Comparison of ENCODE assay signal across 8 cellular contexts in the genomic region with DNA sequence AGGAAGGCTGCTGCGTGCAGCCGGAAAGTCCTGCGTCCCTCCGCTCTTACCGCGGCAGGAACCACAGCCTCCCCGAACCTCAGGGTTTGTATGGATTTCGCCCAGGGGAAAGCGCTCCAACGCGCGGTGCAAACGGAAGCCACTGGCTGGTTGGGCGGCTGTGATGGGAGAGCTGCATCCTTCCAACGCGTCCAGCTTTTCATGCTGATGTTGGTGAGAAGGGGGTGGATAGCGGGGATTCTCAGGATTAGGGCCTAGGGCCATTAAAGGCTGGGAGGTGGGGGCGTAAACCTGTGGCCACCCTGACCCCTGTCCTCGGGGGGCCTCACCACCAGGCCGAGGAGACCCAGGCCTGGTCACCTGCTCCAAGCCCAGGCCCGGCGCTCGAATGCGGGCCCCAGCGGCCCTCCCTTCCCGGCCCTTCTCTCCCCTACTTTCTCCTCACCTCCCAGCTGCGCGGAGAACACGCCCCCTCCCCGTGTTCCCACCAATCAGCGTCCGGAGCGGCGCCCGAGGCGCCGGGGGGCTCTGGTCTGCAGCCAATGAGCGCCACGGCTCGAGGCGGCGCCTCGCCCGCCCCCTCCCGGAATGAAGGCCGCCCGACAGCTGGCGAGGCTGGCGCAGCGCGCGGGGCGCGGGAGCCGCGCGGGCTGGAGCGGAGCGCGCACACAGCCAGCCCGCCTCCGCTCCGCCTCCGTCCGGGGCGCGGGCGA. TPM values are rescaled to one million over a fixed set of nuclear protein-coding genes. Genes with fewer than 3 reads are reported as not detected.
DNase-seq lines count a peak whose midpoint lies in the region; ATAC-seq and TF ChIP-seq lines count a peak whose summit lies in the region.

No MANE protein-coding gene starts in this region.

- H3K4me1 ChIP-seq in lung (ENCODE audit: control insufficient read depth in 2 of 2, insufficient read depth in 2 of 2, low read length in 2 of 2): peaks cover 0 to 9% of the 10 kb centered on the region in 2 donors

- ATAC-seq in GM19023 (IDR thresholded peaks at IDR 0.05; ENCODE audit: unreplicated experiment) (peak; percentile 66), HG03280 (IDR thresholded peaks at IDR 0.05; ENCODE audit: unreplicated experiment) (peak; percentile 63), lung (ENCODE audit: insufficient read depth, low FRiP score) (peak; percentile 75)
- peak; percentile 83 for ATAC-seq in activated CD8-positive, alpha-beta T cell treated with anti-CD3 and anti-CD28 coated beads, Interleukin-2, amount 10 ng/mL, durations not matched to agents 7 days and 5 days

- CTCF ChIA-PET in activated CD8-positive, alpha-beta T cell treated with anti-CD3 and anti-CD28 coated beads, Interleukin-2, amount 10 ng/mL, durations not matched to agents 7 days and 5 days (lab: Charles Lee): interaction anchor here (1.1 kb wide), 1 partner anchor 103 kb away, joined by 3 read pairs; no protein-coding TSS in a partner anchor

- H3K27ac Mint-ChIP-seq in activated CD8-positive, alpha-beta T cell treated with anti-CD3 and anti-CD28 coated beads, Interleukin-2, amount 10 ng/mL, durations not matched to agents 7 days and 5 days: no peak overlapping the region

- H3K4me3 Mint-ChIP-seq in activated CD8-positive, alpha-beta T cell treated with anti-CD3 and anti-CD28 coated beads, Interleukin-2, amount 10 ng/mL, durations not matched to agents 7 days and 5 days: peak overlapping the region; percentile 57

- H3K27me3 ChIP-seq in lung (ENCODE audit: control insufficient read depth, insufficient read depth): no peaks in the 10 kb centered on the region

- H3K4me3 ChIP-seq in lung: peak overlapping the region; percentile 32

- 3 to 5% methylated on average over 56 to 68 of the region's 68 CpGs for WGBS in lung, 2 donors

- DNase-seq in AG09319 (ENCODE audit: extremely low read depth, low read depth): peak; percentile 45
- DNase-seq in NCI-H526 treated with DMSO at 0.1 percent for 48 hours (lab: John Stamatoyannopoulos, UW): peak; percentile 77
- peak; percentile 87 for DNase-seq in activated CD8-positive, alpha-beta T cell treated with anti-CD3 and anti-CD28 coated beads, Interleukin-2, amount 10 ng/mL, durations not matched to agents 7 days and 5 days
- peak; percentile 96 for DNase-seq in ecto neural progenitor cell (ENCODE audit: low spot score)
- DNase-seq in lung (ENCODE audit: low spot score): peak; percentile 86
- peak; percentile 61 to 76 for DNase-seq in stimulated activated CD4-positive, alpha-beta T cell treated with anti-CD3 and anti-CD28 coated beads, Interleukin-4, amount 100 ng/mL, for 48 hours (ENCODE audit: low read depth in 2 of 2)

- peaks cover 24% of the 10 kb centered on the region for H3K36me3 Mint-ChIP-seq in activated CD8-positive, alpha-beta T cell treated with anti-CD3 and anti-CD28 coated beads, Interleukin-2, amount 10 ng/mL, durations not matched to agents 7 days and 5 days (ENCODE audit: low read depth)

- H3K27ac ChIP-seq in lung (ENCODE audit: low read depth in 1 of 2, low read length in 1 of 2): peak overlapping the region; percentile 58 to 78

- peaks cover 4% of the 10 kb centered on the region for H3K27me3 Mint-ChIP-seq in activated CD8-positive, alpha-beta T cell treated with anti-CD3 and anti-CD28 coated beads, Interleukin-2, amount 10 ng/mL, durations not matched to agents 7 days and 5 days (ENCODE audit: low read depth)

- no peaks in the 10 kb centered on the region for H3K9me3 Mint-ChIP-seq in activated CD8-positive, alpha-beta T cell treated with anti-CD3 and anti-CD28 coated beads, Interleukin-2, amount 10 ng/mL, durations not matched to agents 7 days and 5 days (ENCODE audit: insufficient read depth)

- peaks cover 21% of the 10 kb centered on the region for H3K4me1 Mint-ChIP-seq in activated CD8-positive, alpha-beta T cell treated with anti-CD3 and anti-CD28 coated beads, Interleukin-2, amount 10 ng/mL, durations not matched to agents 7 days and 5 days (ENCODE audit: low read depth)

- POLR2A ChIA-PET in activated CD8-positive, alpha-beta T cell treated with anti-CD3 and anti-CD28 coated beads, Interleukin-2, amount 10 ng/mL, durations not matched to agents 7 days and 5 days (lab: Charles Lee): no interaction called here

- H3K36me3 ChIP-seq in lung (ENCODE audit: control insufficient read depth in 2 of 2, insufficient read depth in 2 of 2, low read length in 2 of 2): peaks cover 2 to 4% of the 10 kb centered on the region in 2 donors

- peaks cover 0 to 2% of the 10 kb centered on the region in 2 donors for H3K9me3 ChIP-seq in lung (ENCODE audit: control insufficient read depth in 2 of 2, insufficient read depth in 1 of 2, low read length in 1 of 2)

- TF ChIP-seq CTCF in AG09319 (IDR thresholded peaks at IDR 0.05; ENCODE audit: low read depth, low read length) (no peak), lung (IDR thresholded peaks at IDR 0.05; ENCODE audit: control extremely low read depth, extremely low read depth) (no peak)

RNA-seq across cellular contexts. Expression of gene NANOS1, which starts 0.5 kb away (rescaled TPM):
- total RNA-seq in activated CD8-positive, alpha-beta T cell treated with anti-CD3 and anti-CD28 coated beads, Interleukin-2, amount 10 ng/mL, durations not matched to agents 7 days and 5 days: under 1 TPM; 0.08 to 0.13 TPM
- total RNA-seq in lung: under 1 TPM; 0.74 to 0.91 TPM
- 1 to 10 TPM in 1 of 2 donors, under 1 TPM in 1; 0.73 to 1.4 TPM for polyA plus RNA-seq in lung

RNA-seq across cellular contexts. Expression of gene EIF3A, which starts 51.6 kb away (rescaled TPM):
- 100 to 1,000 TPM; 126 to 127 TPM for total RNA-seq in activated CD8-positive, alpha-beta T cell treated with anti-CD3 and anti-CD28 coated beads, Interleukin-2, amount 10 ng/mL, durations not matched to agents 7 days and 5 days
- 100 to 1,000 TPM; 101 TPM for total RNA-seq in lung
- 10 to 100 TPM; 37.1 to 60.4 TPM for polyA plus RNA-seq in lung

Comparison
In these comparisons a context has a peak if more than half of its experiments do, and no peak if none do; other contexts are left out.
1. Peak in every context shown above with its lines: DNase-seq, ATAC-seq, H3K4me3 ChIP-seq and H3K27ac ChIP-seq.
2. DNase-seq: peak in every context shown above with its lines; median percentile 96 in ecto neural progenitor cell; 87 in activated CD8-positive, alpha-beta T cell treated with anti-CD3 and anti-CD28 coated beads, Interleukin-2, amount 10 ng/mL, durations not matched to agents 7 days and 5 days; 86 in lung; 77 in NCI-H526 treated with DMSO at 0.1 percent for 48 hours; 68 in stimulated activated CD4-positive, alpha-beta T cell treated with anti-CD3 and anti-CD28 coated beads, Interleukin-4, amount 100 ng/mL, for 48 hours; 45 in AG09319.